Comparison of ENCODE assay signal across 18 cellular contexts in the genomic region with DNA sequence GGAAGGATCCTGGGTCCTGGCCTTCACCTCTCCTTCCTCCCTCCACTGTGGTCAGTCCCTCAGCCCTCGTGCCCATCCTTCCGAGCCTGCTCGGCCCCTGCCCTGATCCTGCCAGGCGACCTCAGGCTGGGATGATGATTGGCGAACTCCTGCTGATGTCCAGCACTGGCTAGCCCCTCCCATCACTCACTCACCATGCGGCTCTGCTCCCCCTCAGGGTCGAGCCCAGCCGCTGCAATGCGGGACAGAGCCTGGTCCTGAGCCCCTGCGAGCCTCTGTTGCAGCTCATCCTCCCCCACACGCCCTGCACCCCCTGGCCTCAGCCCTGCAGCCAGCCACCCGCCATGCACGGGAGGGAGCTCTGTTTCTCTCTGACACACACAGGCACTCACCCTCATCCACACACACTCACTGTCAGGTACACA.
DNase-seq lines count a peak whose midpoint lies in the region.
"Had no signal": no experiment of that assay in that cellular context is flagged by ENCODE, and none has a peak within 500 bp of the region (broad histone marks: within the 10 kb centered on the region; RNA-seq: fewer than 3 reads in every experiment).

No MANE protein-coding gene starts in this region.

- H4K8ac ChIP-seq in trophoblast cell (ENCODE audit: low read depth, low read length), result no peak overlapping the region

- H3K14ac ChIP-seq in trophoblast cell (ENCODE audit: low read length), result no peak overlapping the region

- H2BK12ac ChIP-seq in trophoblast cell (ENCODE audit: low read length), result no peak overlapping the region

- H4K12ac ChIP-seq in trophoblast cell (ENCODE audit: low read depth, low read length), result no peak overlapping the region

- H4K91ac ChIP-seq in trophoblast cell (ENCODE audit: low read depth, low read length), result no peak overlapping the region

- H3K4me3 ChIP-seq in H7 (ENCODE audit: insufficient read depth, low read depth, low read length), result no peak overlapping the region
- peak overlapping the region; percentile 1 for H3K4me3 ChIP-seq in trophoblast cell (ENCODE audit: low read depth, low read length)
- H3K4me3 ChIP-seq: heart right ventricle, SK-N-MC had no signal

- H2AFZ ChIP-seq in trophoblast cell (ENCODE audit: insufficient read depth, low read length, poor library complexity), result no peak overlapping the region

- H3K36me3 ChIP-seq in H7 (replicated peaks; ENCODE audit: control insufficient read depth, insufficient read depth, low read length) (no peaks in the 10 kb centered on the region), trophoblast cell (ENCODE audit: control insufficient read depth in 1 of 2, insufficient read depth in 2 of 2, low read length in 2 of 2) (no peaks in the 10 kb centered on the region)
- H3K36me3 ChIP-seq: heart right ventricle had no signal

- no peak overlapping the region for H3K4me2 ChIP-seq in trophoblast cell (ENCODE audit: low read length)

- no peak overlapping the region for H3K27ac ChIP-seq in trophoblast cell (ENCODE audit: low read depth, low read length)
- H3K27ac ChIP-seq: heart right ventricle, SK-N-MC had no signal

- no peaks in the 10 kb centered on the region for H3K79me1 ChIP-seq in trophoblast cell (ENCODE audit: low read length)

- peak; percentile 57 for DNase-seq in ELF-1 (ENCODE audit: low read depth, low spot score)
- DNase-seq in H7, result peak; percentile 82
- DNase-seq in iPS-NIHi7 (ENCODE audit: extremely low spot score), result peak; percentile 63
- DNase-seq in trophoblast cell, result no peak
- DNase-seq in NK-92 (lab: John Stamatoyannopoulos, UW; ENCODE audit: unreplicated experiment), result no peak
- DNase-seq in stimulated activated CD8-positive, alpha-beta memory T cell treated with anti-CD3 and anti-CD28 coated beads, Interleukin-4, amount 100 ng/mL, for 48 hours, result no peak
- no peak for DNase-seq in AG20443 (ENCODE audit: low spot score)
- DNase-seq: AML-193; dermis blood vessel endothelial cell; DMS79 treated with DMSO at 0.1 percent for 48 hours; heart right ventricle; naive B cell; NCI-H1105; NCI-H2107; NCI-H524; stimulated activated CD4-positive, alpha-beta T cell treated with anti-CD3 and anti-CD28 coated beads, Interleukin-1b, Interleukin-23, amount 100 ng/mL, for 48 hours; stimulated activated naive B cell treated with anti-CD40 and anti-IgM and Interleukin-4, amounts not matched to agents 10 μg/mL and 1 μg/mL and 100 μg/mL, for 72 hours had no signal

- peaks cover 4% of the 10 kb centered on the region; the same call in 1 of the 2 replicates for H3K27me3 ChIP-seq in H7 (ENCODE audit: control insufficient read depth, insufficient read depth, low read length)
- H3K27me3 ChIP-seq in trophoblast cell (ENCODE audit: insufficient read depth, low read length), result no peaks in the 10 kb centered on the region

- no peak overlapping the region for H3K18ac ChIP-seq in trophoblast cell (ENCODE audit: low read length)

- no peak overlapping the region for H3K9ac ChIP-seq in trophoblast cell (ENCODE audit: low read length)

- H3K9me3 ChIP-seq in trophoblast cell (ENCODE audit: insufficient read depth, low read depth, low read length), result peaks cover 14% of the 10 kb centered on the region
- H3K9me3 ChIP-seq: heart right ventricle had no signal

- H3K4ac ChIP-seq in trophoblast cell (ENCODE audit: low read depth, low read length), result no peak overlapping the region

- no peak overlapping the region for H2BK120ac ChIP-seq in trophoblast cell (ENCODE audit: insufficient read depth, low read length, poor library complexity)

- no peak overlapping the region for H3K23ac ChIP-seq in trophoblast cell (ENCODE audit: low read length)

- no CpG with 5 or more reads among the region's 13 CpGs for WGBS in trophoblast cell (ENCODE audit: extremely low coverage, insufficient coverage, insufficient read length)

- no peak overlapping the region for H2BK5ac ChIP-seq in trophoblast cell (ENCODE audit: low read depth, low read length, poor library complexity)

- H3K79me2 ChIP-seq in trophoblast cell (ENCODE audit: control insufficient read depth, insufficient read depth, low read length, poor library complexity), result no peaks in the 10 kb centered on the region

- H2AK5ac ChIP-seq in trophoblast cell (ENCODE audit: low read length), result no peak overlapping the region

- no peaks in the 10 kb centered on the region for H3K4me1 ChIP-seq in trophoblast cell (ENCODE audit: control insufficient read depth in 1 of 2, insufficient read depth in 2 of 2, low read length in 2 of 2)
- H3K4me1 ChIP-seq: heart right ventricle had no signal

Comparison
In these comparisons a context has a peak if more than half of its experiments do, and no peak if none do; other contexts are left out.
1. DNase-seq: peak in ELF-1 (single experiment), H7 (single experiment) and iPS-NIHi7 (single experiment); none in trophoblast cell (0 of 2), NK-92 (single experiment), stimulated activated CD8-positive, alpha-beta memory T cell treated with anti-CD3 and anti-CD28 coated beads, Interleukin-4, amount 100 ng/mL, for 48 hours (single experiment) and AG20443 (single experiment).